9 cellular contexts compared by ENCODE assay signal in the genomic region with DNA sequence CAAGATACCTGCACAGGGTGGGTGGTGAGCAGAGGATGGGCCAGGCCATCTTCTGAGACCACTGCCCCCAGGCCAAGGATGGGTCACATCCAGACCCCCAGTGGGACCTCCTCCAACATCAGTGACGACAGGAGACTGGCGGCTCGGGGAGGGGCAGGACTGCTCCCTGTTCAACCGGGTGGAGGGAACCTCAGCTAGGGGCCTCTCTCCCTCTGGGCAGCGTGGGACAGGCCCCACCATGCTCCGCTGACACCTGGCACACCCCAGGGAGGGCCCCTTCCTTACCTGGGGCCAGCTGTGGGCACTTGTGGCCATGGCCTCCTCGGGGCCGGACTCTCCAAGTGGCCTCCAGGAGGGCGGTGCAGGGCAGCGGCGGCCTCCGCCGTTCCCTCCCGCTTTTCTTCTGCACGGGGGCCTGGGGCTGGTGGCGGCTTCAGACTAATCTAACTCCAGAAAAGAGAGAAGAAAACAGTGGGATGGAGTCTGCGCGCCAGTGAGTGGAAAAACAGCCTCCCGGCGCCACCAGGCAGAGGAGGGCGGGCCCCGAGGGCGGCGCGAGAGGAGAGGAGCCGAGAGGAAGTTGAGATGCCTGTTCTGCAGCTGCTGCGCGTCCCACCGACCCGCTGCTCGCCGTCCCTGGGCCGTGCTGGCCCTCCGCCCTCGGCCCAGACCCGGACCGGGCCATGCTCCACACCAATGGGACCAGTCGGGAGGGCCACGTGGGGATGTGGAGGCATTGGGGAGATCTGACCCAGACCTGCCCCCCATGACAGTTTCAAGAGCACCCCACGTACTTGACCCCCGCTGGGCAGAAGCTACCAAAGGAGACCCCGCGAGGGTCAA. TPM values are rescaled to one million over a fixed set of nuclear protein-coding genes. Genes with fewer than 3 reads are reported as not detected.
A peak's percentile ranks its signal among the peaks of the same experiment; 100 is the strongest.
DNase-seq lines count a peak whose midpoint lies in the region; ATAC-seq, FAIRE-seq and TF ChIP-seq lines count a peak whose summit lies in the region.
"Had no signal": no experiment of that assay in that cellular context is flagged by ENCODE, and none has a peak within 500 bp of the region (broad histone marks: within the 10 kb centered on the region; RNA-seq: fewer than 3 reads in every experiment).

Gene CALHM2 (minus strand): TSS at position 500 of the 843 bp plus-strand sequence. CDS start 2,429 bp downstream, outside the sequence.

- H3K4me1 ChIP-seq in kidney (ENCODE audit: control insufficient read depth in 1 of 2, insufficient read depth in 1 of 2, low read depth in 1 of 2, low read length in 2 of 2) = peaks cover 0 to 22% of the 10 kb centered on the region in 2 donors

- no peak within 1 kb of the TSS for H3K27ac Mint-ChIP-seq in Calu3 (ENCODE audit: unreplicated experiment)

- no peaks in the 10 kb centered on the region for H3K9me3 Mint-ChIP-seq in Calu3 (ENCODE audit: low read depth, unreplicated experiment)

- BruUV-seq in Calu3 (replicated peaks; lab: Mats Ljungman, UMichigan) = no TSS peak

- H3K27me3 Mint-ChIP-seq in Calu3 (ENCODE audit: unreplicated experiment) = no peaks in the 10 kb centered on the region

- H3K36me3 ChIP-seq in kidney (ENCODE audit: control insufficient read depth in 1 of 2, insufficient read depth in 2 of 2, low read length in 2 of 2) = peaks cover 0 to 4% of the 10 kb centered on the region in 2 donors

- peak within 1 kb of the TSS; percentile 17 to 58 for H3K9ac ChIP-seq in kidney (ENCODE audit: low read length in 2 of 2)

- H3K27ac ChIP-seq in kidney (ENCODE audit: low read depth in 2 of 2, low read length in 2 of 2) = peak within 1 kb of the TSS; percentile 57 to 62

- H3K9me3 ChIP-seq in kidney (ENCODE audit: control insufficient read depth in 1 of 2, low read length in 2 of 2) = no peaks in the 10 kb centered on the region

- DNase-seq in Calu3 (peak; percentile 47), M059J (ENCODE audit: low read depth) (peak; percentile 67), cardiac fibroblast (ENCODE audit: low read depth in 2 of 2) (peak; percentile 50 to 63), kidney (peak; percentile 90)
- peak; percentile 19 to 23 for DNase-seq in stimulated activated CD4-positive, alpha-beta T cell treated with anti-CD3 and anti-CD28 coated beads, Interleukin-1b, Interleukin-23, amount 100 ng/mL, for 1 hour (ENCODE audit: low read depth in 2 of 2)

- intact Hi-C loops in Calu3 (cut with micrococcal nuclease; ENCODE audit: unreplicated experiment) = no loop called here
- intact Hi-C loops in kidney (cut with DNase I) = no loop called here

- peak; percentile 83 for ATAC-seq in GM21447 (IDR thresholded peaks at IDR 0.05; ENCODE audit: unreplicated experiment)
- no peak for ATAC-seq in GM18520 (IDR thresholded peaks at IDR 0.05; ENCODE audit: unreplicated experiment)

- H3K36me3 Mint-ChIP-seq in Calu3 (ENCODE audit: insufficient read depth, unreplicated experiment) = peaks cover 15% of the 10 kb centered on the region

- FAIRE-seq in kidney (lab: Jason Lieb, UNC) = no peak
- FAIRE-seq: colon had no signal

- TF ChIP-seq CTCF in Calu3 (IDR thresholded peaks at IDR 0.05; ENCODE audit: unreplicated experiment) (no peak), WI38 (IDR thresholded peaks at IDR 0.05; ENCODE audit: low read depth, low read length) (no peak), cardiac fibroblast (IDR thresholded peaks at IDR 0.05; ENCODE audit: low read depth, low read length) (no peak), kidney (IDR thresholded peaks at IDR 0.05; ENCODE audit: borderline replicate concordance, extremely low read depth, insufficient read depth) (no peak)

- peaks cover 18% of the 10 kb centered on the region for H3K4me1 Mint-ChIP-seq in Calu3 (ENCODE audit: low read depth, unreplicated experiment)

- CTCF ChIA-PET in Calu3 (lab: Charles Lee) = no interaction called here

- H3K4me3 ChIP-seq in WI38 (ENCODE audit: low read depth, low read length) (peak within 1 kb of the TSS; percentile 61), cardiac fibroblast (replicated peaks in 1 of 2; ENCODE audit: low read depth in 2 of 2, low read length in 2 of 2) (peak within 1 kb of the TSS; percentile 70 to 85), kidney (ENCODE audit: low read length in 2 of 2) (peak within 1 kb of the TSS; percentile 59 to 71)

- H3K4me3 Mint-ChIP-seq in Calu3 (ENCODE audit: low read depth, unreplicated experiment) = peak within 1 kb of the TSS; percentile 77

RNA-seq across cellular contexts. Expression of gene CALHM2, which starts in this region (rescaled TPM):
- total RNA-seq in Calu3 (2022) (0.45 and 0.81 TPM in 2 replicates), kidney (26.0 TPM)
- 33.3 and 37.7 TPM in 2 replicates for total RNA-seq in M059J (2014; rRNA removed; shearing (Covaris generic))
- 8.0 TPM for polyA plus RNA-seq in kidney (ENCODE audit: insufficient read depth, low read depth, low replicate concordance)

Comparison
In these comparisons a context has a peak if more than half of its experiments do, and no peak if none do; other contexts are left out.
1. RNA of gene CALHM2 (total RNA-seq): 33.3 to 37.7 TPM in M059J and 26.0 TPM in kidney (single experiment); 0.45 to 0.81 TPM in Calu3; every median in the first group is over 10 times any median in the second.
2. Peak in DNase-seq in Calu3; RNA of the gene not detected or under 1 TPM.
3. DNase-seq: peak in every context shown above with its lines; median percentile 90 in kidney; 67 in M059J; 56 in cardiac fibroblast; 47 in Calu3; 21 in stimulated activated CD4-positive, alpha-beta T cell treated with anti-CD3 and anti-CD28 coated beads, Interleukin-1b, Interleukin-23, amount 100 ng/mL, for 1 hour.
4. Peak in every context shown above with its lines, with median percentiles within 50 percentile points of each other: H3K4me3 ChIP-seq.